ENCODE assay signal across 8 cellular contexts in the genomic region with DNA sequence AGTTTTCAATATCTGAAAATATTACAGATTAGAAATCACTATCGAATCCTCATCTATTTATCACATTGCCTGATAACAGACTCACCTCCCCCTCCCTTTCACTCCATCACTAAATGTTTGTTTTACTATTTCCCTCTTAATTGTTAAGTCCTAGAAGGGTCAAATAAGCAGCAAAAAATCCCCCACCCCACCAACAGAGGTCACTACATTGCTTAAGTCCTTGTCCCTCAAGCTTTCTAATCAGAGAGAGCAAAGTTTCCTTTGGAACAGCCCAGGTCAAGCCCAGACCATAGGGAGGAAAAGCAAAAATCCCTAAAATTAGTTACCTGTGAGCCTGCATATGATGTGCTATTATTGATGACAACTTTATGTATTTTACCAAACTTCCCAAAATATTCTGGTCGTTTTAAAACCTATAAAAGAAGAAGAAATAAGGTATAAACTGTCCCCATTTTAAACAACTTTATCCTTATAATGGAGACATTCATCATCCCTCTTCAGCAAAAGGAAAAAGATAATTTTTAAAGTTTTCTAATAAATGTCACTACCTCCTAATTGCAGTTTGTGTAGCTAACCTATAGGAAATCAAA.
DNase-seq lines count a peak whose midpoint lies in the region; ATAC-seq and TF ChIP-seq lines count a peak whose summit lies in the region.

No MANE protein-coding gene starts in this region.

- H3K36me3 Mint-ChIP-seq in activated CD4-positive, alpha-beta T cell treated with anti-CD3 and anti-CD28 coated beads for 36 hours (ENCODE audit: low read depth) = peaks cover 10% of the 10 kb centered on the region
- no peaks in the 10 kb centered on the region for H3K36me3 Mint-ChIP-seq in glutamatergic neuron (ENCODE audit: unreplicated experiment)

- H3K9me3 Mint-ChIP-seq in activated CD4-positive, alpha-beta T cell treated with anti-CD3 and anti-CD28 coated beads for 36 hours (ENCODE audit: low read depth) = no peaks in the 10 kb centered on the region
- no peaks in the 10 kb centered on the region for H3K9me3 Mint-ChIP-seq in glutamatergic neuron (ENCODE audit: unreplicated experiment)

- POLR2A ChIA-PET in activated CD4-positive, alpha-beta T cell treated with anti-CD3 and anti-CD28 coated beads for 36 hours (lab: Charles Lee) = no interaction called here

- CTCF ChIA-PET in activated CD4-positive, alpha-beta T cell treated with anti-CD3 and anti-CD28 coated beads for 36 hours (lab: Charles Lee) = interaction anchor here (1.0 to 2.1 kb wide), 7 partner anchors 14 to 230 kb away, joined by 3 to 6 read pairs (median 3); no protein-coding TSS in a partner anchor

- no peak overlapping the region for H3K27ac Mint-ChIP-seq in activated CD4-positive, alpha-beta T cell treated with anti-CD3 and anti-CD28 coated beads for 36 hours
- no peak overlapping the region for H3K27ac Mint-ChIP-seq in glutamatergic neuron (ENCODE audit: unreplicated experiment)

- DNase-seq in AG08396 (ENCODE audit: low spot score) (peak; percentile 5), GF-D8 (lab: John Stamatoyannopoulos, UW) (peak; percentile 55), MV-4-11 (lab: John Stamatoyannopoulos, UW) (peak; percentile 68), glutamatergic neuron (peak; percentile 56), NCI-H510A treated with DMSO at 0.1 percent for 48 hours (lab: John Stamatoyannopoulos, UW) (no peak), sciatic nerve (ENCODE audit: low spot score) (no peak)
- peak; percentile 49 for DNase-seq in activated CD4-positive, alpha-beta T cell treated with anti-CD3 and anti-CD28 coated beads for 36 hours
- DNase-seq in stimulated activated CD4-positive, alpha-beta T cell treated with anti-CD3 and anti-CD28 coated beads, Interleukin-4, amount 100 ng/mL, for 4 hours = peak; percentile 6 to 18

- TF ChIP-seq CTCF in glutamatergic neuron (IDR thresholded peaks at IDR 0.05; ENCODE audit: partially characterized antibody, unreplicated experiment) = peak; percentile 71

- ATAC-seq in activated CD4-positive, alpha-beta T cell treated with anti-CD3 and anti-CD28 coated beads for 36 hours = peak; percentile 30
- no peak for ATAC-seq in sciatic nerve

- no peak overlapping the region for H3K4me3 Mint-ChIP-seq in activated CD4-positive, alpha-beta T cell treated with anti-CD3 and anti-CD28 coated beads for 36 hours
- H3K4me3 Mint-ChIP-seq in glutamatergic neuron (ENCODE audit: unreplicated experiment) = no peak overlapping the region

- H3K27me3 Mint-ChIP-seq in activated CD4-positive, alpha-beta T cell treated with anti-CD3 and anti-CD28 coated beads for 36 hours = no peaks in the 10 kb centered on the region
- no peaks in the 10 kb centered on the region for H3K27me3 Mint-ChIP-seq in glutamatergic neuron (ENCODE audit: unreplicated experiment)

- intact Hi-C loops in activated CD4-positive, alpha-beta T cell treated with anti-CD3 and anti-CD28 coated beads for 36 hours (cut with DNase I, micrococcal nuclease) = loop anchor here in 1 of 2 experiments (1.0 to 5.0 kb wide), 3 partner anchors 94 to 144 kb away; no protein-coding TSS in a partner anchor
- intact Hi-C loops in sciatic nerve (cut with DNase I) = no loop called here

- H3K4me1 Mint-ChIP-seq in activated CD4-positive, alpha-beta T cell treated with anti-CD3 and anti-CD28 coated beads for 36 hours = peaks cover 5% of the 10 kb centered on the region
- H3K4me1 Mint-ChIP-seq in glutamatergic neuron (ENCODE audit: low read depth, unreplicated experiment) = no peaks in the 10 kb centered on the region

Comparison
In these comparisons a context has a peak if more than half of its experiments do, and no peak if none do; other contexts are left out.
1. DNase-seq: peak in AG08396 (single experiment), GF-D8 (single experiment), MV-4-11 (single experiment), activated CD4-positive, alpha-beta T cell treated with anti-CD3 and anti-CD28 coated beads for 36 hours (single experiment), glutamatergic neuron (single experiment) and stimulated activated CD4-positive, alpha-beta T cell treated with anti-CD3 and anti-CD28 coated beads, Interleukin-4, amount 100 ng/mL, for 4 hours (2 of 2); none in NCI-H510A treated with DMSO at 0.1 percent for 48 hours (single experiment) and sciatic nerve (single experiment).